8 cellular contexts compared by ENCODE assay signal in the genomic region with DNA sequence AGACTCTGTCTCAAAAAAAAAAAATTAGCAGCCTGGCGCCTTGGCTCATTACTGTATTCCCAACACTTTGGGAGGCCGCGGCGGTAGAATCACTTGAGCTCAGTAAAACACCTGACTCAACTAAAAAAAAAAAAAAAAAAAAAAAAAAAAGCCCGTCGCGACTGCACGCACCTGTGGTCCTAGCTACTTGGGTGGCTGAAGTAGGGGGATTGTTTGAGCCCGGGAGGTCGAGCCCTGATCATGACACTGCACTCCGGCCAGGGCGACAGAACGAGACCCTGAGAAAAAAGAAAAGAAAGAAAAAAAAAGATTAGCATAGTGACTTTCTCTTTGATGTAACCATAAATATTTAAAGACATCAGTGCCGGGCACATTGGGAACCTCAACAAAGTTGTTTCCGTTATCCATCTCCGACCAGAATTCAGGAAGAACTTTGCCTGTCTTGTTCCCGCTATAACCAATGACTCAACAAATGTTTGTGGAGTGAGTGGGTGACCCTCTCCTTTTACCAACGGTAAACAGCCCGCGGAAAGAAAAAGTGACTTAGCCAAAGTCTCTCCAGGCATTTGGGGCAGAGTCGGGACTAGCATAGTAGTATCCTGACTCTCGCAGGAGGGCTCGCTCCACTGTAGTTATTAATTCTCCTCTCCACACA. TPM values are rescaled to one million over a fixed set of nuclear protein-coding genes. Genes with fewer than 3 reads are reported as not detected.
DNase-seq lines count a peak whose midpoint lies in the region; ATAC-seq and TF ChIP-seq lines count a peak whose summit lies in the region.

No MANE protein-coding gene starts in this region.

- H3K36me3 ChIP-seq in prostate gland = no peaks in the 10 kb centered on the region

- peaks cover 10% of the 10 kb centered on the region for H3K4me1 ChIP-seq in prostate gland (replicated peaks)

- 2% methylated on average over 23 of the region's 23 CpGs for WGBS in prostate gland

- ATAC-seq in Right ventricle myocardium superior (ENCODE audit: poor library complexity) = peak; percentile 80

- no peaks in the 10 kb centered on the region for H3K9me3 ChIP-seq in prostate gland

- H3K4me3 ChIP-seq in GM12865 (ENCODE audit: low read depth, low read length) (peak overlapping the region; percentile 100), prostate gland (peak overlapping the region; percentile 95 to 96)

- H3K27ac ChIP-seq in prostate gland = peak overlapping the region; percentile 86 to 87

- TF ChIP-seq POLR2A in prostate gland (IDR thresholded peaks at IDR 0.05) = no peak

- no peaks in the 10 kb centered on the region for H3K27me3 ChIP-seq in prostate gland (replicated peaks; ENCODE audit: insufficient read depth)

- TF ChIP-seq CTCF in GM12865 (IDR thresholded peaks at IDR 0.05; ENCODE audit: insufficient read depth, low read depth, low read length, missing control alignments) = no peak
- no peak for TF ChIP-seq CTCF in prostate gland (IDR thresholded peaks at IDR 0.05)

- intact Hi-C loops in Right ventricle myocardium superior (cut with DNase I) = no loop called here
- intact Hi-C loops in prostate gland (cut with DNase I) = loop anchor here (2.0 kb wide), 1 partner anchor 37 kb away; a partner anchor contains a TSS

- peak; percentile 32 for DNase-seq in GM12865 (ENCODE audit: low read depth)
- DNase-seq in H4 (ENCODE audit: low spot score) = peak; percentile 58
- DNase-seq in Kasumi-1 (lab: John Stamatoyannopoulos, UW) = peak; percentile 64 to 74
- DNase-seq in activated effector memory CD4-positive, alpha-beta T cell treated with anti-CD3 and anti-CD28 coated beads, Interleukin-2, amount 50 U/mL, for 16 hours = peak; percentile 71
- no peak for DNase-seq in Right ventricle myocardium superior
- DNase-seq in prostate gland (ENCODE audit: low spot score) = no peak
- DNase-seq in DMS114 treated with DMSO at 0.1 percent for 48 hours (lab: John Stamatoyannopoulos, UW; ENCODE audit: unreplicated experiment) = no peak
- DNase-seq in COLO668 (lab: John Stamatoyannopoulos, UW; ENCODE audit: unreplicated experiment) = no peak

RNA-seq across cellular contexts. Expression of a gene that starts 0.6 kb away (rescaled TPM):
- total RNA-seq in H4 (2014; rRNA removed; shearing (Covaris generic)) = 19.7 and 22.7 TPM in 2 replicates
- total RNA-seq in Right ventricle myocardium superior (18.1 TPM), prostate gland (10 to 100 TPM; 17.2 to 21.3 TPM)

RNA-seq across cellular contexts. Expression of a gene that starts 36.9 kb away (rescaled TPM):
- total RNA-seq in H4 (2014; rRNA removed; shearing (Covaris generic)) = 177 and 216 TPM in 2 replicates
- 52.6 TPM for total RNA-seq in Right ventricle myocardium superior
- total RNA-seq in prostate gland = 10 to 100 TPM; 55.8 to 98.1 TPM

Comparison
In these comparisons a context has a peak if more than half of its experiments do, and no peak if none do; other contexts are left out.
1. DNase-seq: peak in GM12865 (single experiment), H4 (single experiment), Kasumi-1 (2 of 2) and activated effector memory CD4-positive, alpha-beta T cell treated with anti-CD3 and anti-CD28 coated beads, Interleukin-2, amount 50 U/mL, for 16 hours (single experiment); none in Right ventricle myocardium superior (single experiment), prostate gland (single experiment), DMS114 treated with DMSO at 0.1 percent for 48 hours (single experiment) and COLO668 (single experiment).